Comparison of ENCODE assay signal across 18 cellular contexts in the genomic region with DNA sequence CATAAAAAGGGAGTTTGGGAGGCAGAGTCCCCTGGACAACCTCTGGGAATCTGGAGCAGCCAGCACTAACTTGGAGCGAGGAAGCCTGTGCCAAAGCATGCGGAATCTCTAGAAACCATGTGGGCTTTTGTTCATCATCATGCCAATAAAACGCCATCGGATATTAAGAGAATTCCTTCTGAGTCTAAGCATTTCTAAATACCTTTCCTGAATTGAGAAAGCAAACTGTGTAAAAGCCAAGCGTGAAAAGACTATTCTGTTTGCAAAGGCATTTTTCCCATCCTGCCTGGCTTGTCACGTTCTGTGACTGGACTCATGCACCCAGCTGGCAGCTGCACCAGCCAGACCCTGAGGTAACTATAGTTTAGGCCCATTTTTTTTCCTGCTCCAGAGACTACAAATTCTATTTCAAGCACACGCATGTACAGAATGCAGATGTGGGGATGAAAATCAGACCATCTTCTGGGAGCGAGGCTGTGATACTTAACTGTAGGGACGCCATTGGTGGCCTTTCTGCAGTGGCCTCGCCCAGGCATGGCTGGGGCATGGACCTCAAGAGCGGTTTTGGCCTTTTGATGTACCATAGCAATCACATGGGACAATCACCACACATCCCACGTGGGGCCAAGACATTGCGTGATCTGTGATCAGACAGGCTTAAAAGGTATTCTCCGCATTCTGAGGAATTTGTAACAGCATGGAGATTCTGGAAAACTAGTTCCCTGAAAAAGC.
DNase-seq lines count a peak whose midpoint lies in the region; ATAC-seq and TF ChIP-seq lines count a peak whose summit lies in the region.
"Had no signal": no experiment of that assay in that cellular context is flagged by ENCODE, and none has a peak within 500 bp of the region (broad histone marks: within the 10 kb centered on the region; RNA-seq: fewer than 3 reads in every experiment).

No MANE protein-coding gene starts in this region.

- no peaks in the 10 kb centered on the region for H3K9me3 ChIP-seq in prostate gland
- H3K9me3 ChIP-seq: esophagus muscularis mucosa, HAP-1 had no signal

- no peak overlapping the region for H3K4me3 ChIP-seq in prostate gland
- H3K4me3 ChIP-seq: esophagus muscularis mucosa, HAP-1, lung had no signal

- H3K9me3 Mint-ChIP-seq in activated naive CD4-positive, alpha-beta T cell treated with anti-CD3 and anti-CD28 coated beads for 36 hours: no peaks in the 10 kb centered on the region
- H3K9me3 Mint-ChIP-seq: CD8-positive, alpha-beta T cell; T-cell had no signal

- peaks cover 7% of the 10 kb centered on the region for H3K27me3 Mint-ChIP-seq in activated naive CD4-positive, alpha-beta T cell treated with anti-CD3 and anti-CD28 coated beads for 36 hours (ENCODE audit: low read depth)

- WGBS in prostate gland: 59% methylated on average over 14 of the region's 14 CpGs

- no peaks in the 10 kb centered on the region for H3K27me3 ChIP-seq in prostate gland (replicated peaks; ENCODE audit: insufficient read depth)
- H3K27me3 ChIP-seq: esophagus muscularis mucosa had no signal

- no peak for TF ChIP-seq CTCF in prostate gland (IDR thresholded peaks at IDR 0.05)

- intact Hi-C loops in prostate gland (cut with DNase I): no loop called here
- intact Hi-C loops in left colon (cut with DNase I, micrococcal nuclease): no loop called here
- intact Hi-C loops in activated naive CD4-positive, alpha-beta T cell treated with anti-CD3 and anti-CD28 coated beads for 36 hours (cut with micrococcal nuclease): no loop called here

- TF ChIP-seq POLR2A in prostate gland (IDR thresholded peaks at IDR 0.05): no peak

- ATAC-seq in left colon: no peak
- ATAC-seq: CD8-positive, alpha-beta T cell; naive thymus-derived CD8-positive, alpha-beta T cell; T-cell had no signal

- no peak overlapping the region for H3K4me3 Mint-ChIP-seq in activated naive CD4-positive, alpha-beta T cell treated with anti-CD3 and anti-CD28 coated beads for 36 hours
- H3K4me3 Mint-ChIP-seq: activated naive CD8-positive, alpha-beta T cell treated with anti-CD3 and anti-CD28 coated beads for 36 hours; CD8-positive, alpha-beta T cell; naive thymus-derived CD8-positive, alpha-beta T cell; T-cell had no signal

- peaks cover 4% of the 10 kb centered on the region for H3K4me1 ChIP-seq in prostate gland (replicated peaks)
- H3K4me1 ChIP-seq: HAP-1 had no signal

- H3K27ac Mint-ChIP-seq in activated naive CD4-positive, alpha-beta T cell treated with anti-CD3 and anti-CD28 coated beads for 36 hours: no peak overlapping the region
- H3K27ac Mint-ChIP-seq: activated naive CD8-positive, alpha-beta T cell treated with anti-CD3 and anti-CD28 coated beads for 36 hours; CD8-positive, alpha-beta T cell; naive thymus-derived CD8-positive, alpha-beta T cell; T-cell had no signal

- no peaks in the 10 kb centered on the region for H3K4me1 Mint-ChIP-seq in activated naive CD4-positive, alpha-beta T cell treated with anti-CD3 and anti-CD28 coated beads for 36 hours (ENCODE audit: low read depth)
- H3K4me1 Mint-ChIP-seq: activated naive CD8-positive, alpha-beta T cell treated with anti-CD3 and anti-CD28 coated beads for 36 hours; naive thymus-derived CD8-positive, alpha-beta T cell; T-cell had no signal

- peak overlapping the region; percentile 49 for H3K27ac ChIP-seq in epithelial cell of prostate
- H3K27ac ChIP-seq in prostate gland: peak overlapping the region in 1 of 2 donors; percentile 36
- H3K27ac ChIP-seq: esophagus muscularis mucosa had no signal

- no peaks in the 10 kb centered on the region for H3K36me3 ChIP-seq in prostate gland
- H3K36me3 ChIP-seq: HAP-1 had no signal

- CTCF ChIA-PET in activated naive CD4-positive, alpha-beta T cell treated with anti-CD3 and anti-CD28 coated beads for 36 hours (lab: Charles Lee): interaction anchor here (0.7 kb wide), 1 partner anchor 1447 kb away, joined by 3 read pairs; no protein-coding TSS in a partner anchor

- DNase-seq in AG20443 (ENCODE audit: low spot score) (peak; percentile 65), RPMI7951 (ENCODE audit: low read depth) (peak; percentile 44), epithelial cell of prostate (ENCODE audit: low read depth, low spot score) (no peak), prostate gland (ENCODE audit: low spot score) (peak; percentile 58), left colon (no peak), NCI-H345 (lab: John Stamatoyannopoulos, UW) (no peak)
- DNase-seq in activated effector memory CD4-positive, alpha-beta T cell treated with anti-CD3 and anti-CD28 coated beads, Interleukin-2, amount 50 U/mL, for 16 hours: no peak
- no peak for DNase-seq in activated naive CD4-positive, alpha-beta T cell treated with anti-CD3 and anti-CD28 coated beads for 36 hours
- DNase-seq: activated CD4-positive, alpha-beta T cell treated with anti-CD3 and anti-CD28 coated beads, Interleukin-2, amount 50 U/mL, for 4 hours; activated naive CD8-positive, alpha-beta T cell treated with anti-CD3 and anti-CD28 coated beads for 36 hours; CD8-positive, alpha-beta T cell; central memory CD4-positive, alpha-beta T cell; naive thymus-derived CD8-positive, alpha-beta T cell; NCI-H1694; T-cell had no signal

- H3K36me3 Mint-ChIP-seq in activated naive CD4-positive, alpha-beta T cell treated with anti-CD3 and anti-CD28 coated beads for 36 hours (ENCODE audit: low read depth): no peaks in the 10 kb centered on the region
- H3K36me3 Mint-ChIP-seq: activated naive CD8-positive, alpha-beta T cell treated with anti-CD3 and anti-CD28 coated beads for 36 hours; CD8-positive, alpha-beta T cell; naive thymus-derived CD8-positive, alpha-beta T cell; T-cell had no signal

Comparison
In these comparisons a context has a peak if more than half of its experiments do, and no peak if none do; other contexts are left out.
1. DNase-seq: peak in AG20443 (single experiment), RPMI7951 (single experiment) and prostate gland (single experiment); none in epithelial cell of prostate (single experiment), left colon (0 of 2), NCI-H345 (single experiment), activated effector memory CD4-positive, alpha-beta T cell treated with anti-CD3 and anti-CD28 coated beads, Interleukin-2, amount 50 U/mL, for 16 hours (single experiment) and activated naive CD4-positive, alpha-beta T cell treated with anti-CD3 and anti-CD28 coated beads for 36 hours (single experiment).